ENCODE assay signal across 19 cellular contexts in genomic region chr1:14282583-14283186, GRCh38.
DNase-seq lines count a peak whose midpoint lies in the region; ATAC-seq, FAIRE-seq and TF ChIP-seq lines count a peak whose summit lies in the region.
"Had no signal": no experiment of that assay in that cellular context is flagged by ENCODE, and none has a peak within 500 bp of the region (broad histone marks: within the 10 kb centered on the region; RNA-seq: fewer than 3 reads in every experiment).

No MANE protein-coding gene starts in this region.

- no peak for TF ChIP-seq CTCF in CD4-positive, alpha-beta T cell (IDR thresholded peaks at IDR 0.05)

- POLR2A ChIA-PET in CD8-positive, alpha-beta memory T cell (lab: Charles Lee) = no interaction called here
- POLR2A ChIA-PET in CD4-positive, alpha-beta T cell (lab: Charles Lee) = no interaction called here

- no peaks in the 10 kb centered on the region for H3K9me3 ChIP-seq in CD8-positive, alpha-beta memory T cell (ENCODE audit: low read length)
- no peaks in the 10 kb centered on the region for H3K9me3 ChIP-seq in CD4-positive, alpha-beta T cell (ENCODE audit: control insufficient read depth, low read length)

- no peaks in the 10 kb centered on the region for H3K36me3 Mint-ChIP-seq in CD8-positive, alpha-beta memory T cell
- no peaks in the 10 kb centered on the region for H3K36me3 Mint-ChIP-seq in CD4-positive, alpha-beta T cell (ENCODE audit: low read depth)
- H3K36me3 Mint-ChIP-seq: immature natural killer cell had no signal

- H3K4me1 Mint-ChIP-seq in CD8-positive, alpha-beta memory T cell = no peaks in the 10 kb centered on the region
- no peaks in the 10 kb centered on the region for H3K4me1 Mint-ChIP-seq in CD4-positive, alpha-beta T cell (ENCODE audit: low read depth)
- H3K4me1 Mint-ChIP-seq: activated naive CD8-positive, alpha-beta T cell treated with anti-CD3 and anti-CD28 coated beads, Interleukin-2, amount 50 U/mL, for 24 hours; immature natural killer cell had no signal

- no peak for ATAC-seq in GM19463 (IDR thresholded peaks at IDR 0.05; ENCODE audit: unreplicated experiment)
- no peak for ATAC-seq in CD4-positive, alpha-beta T cell (ENCODE audit: poor library complexity)
- ATAC-seq: activated naive CD8-positive, alpha-beta T cell treated with anti-CD3 and anti-CD28 coated beads, Interleukin-2, amount 50 U/mL, for 24 hours had no signal

- intact Hi-C loops in CD4-positive, alpha-beta T cell (cut with DNase I, micrococcal nuclease) = no loop called here

- no peaks in the 10 kb centered on the region for H3K27me3 ChIP-seq in CD8-positive, alpha-beta memory T cell (ENCODE audit: insufficient read depth, low read length, poor library complexity, severe bottlenecking)
- no peaks in the 10 kb centered on the region for H3K27me3 ChIP-seq in CD4-positive, alpha-beta T cell (ENCODE audit: control insufficient read depth, insufficient read depth, low read length)
- H3K27me3 ChIP-seq: BLaER1 treated with 17β-estradiol and CSF1 and Interleukin-3, amounts not matched to agents 10 nM and 100 nM had no signal

- H3K27me3 Mint-ChIP-seq in CD8-positive, alpha-beta memory T cell = peaks cover 0 to 4% of the 10 kb centered on the region in 2 donors
- H3K27me3 Mint-ChIP-seq in CD4-positive, alpha-beta T cell = no peaks in the 10 kb centered on the region
- H3K27me3 Mint-ChIP-seq: activated naive CD8-positive, alpha-beta T cell treated with anti-CD3 and anti-CD28 coated beads, Interleukin-2, amount 50 U/mL, for 24 hours had no signal

- H3K36me3 ChIP-seq in CD8-positive, alpha-beta memory T cell (ENCODE audit: insufficient read depth, low read length) = no peaks in the 10 kb centered on the region
- H3K36me3 ChIP-seq: BLaER1 treated with 17β-estradiol and CSF1 and Interleukin-3, amounts not matched to agents 10 nM and 100 nM had no signal

- CTCF ChIA-PET in CD8-positive, alpha-beta memory T cell (lab: Charles Lee) = no interaction called here
- CTCF ChIA-PET in CD4-positive, alpha-beta T cell (lab: Charles Lee) = no interaction called here

- peak; percentile 60 for FAIRE-seq in H54 (lab: Jason Lieb, UNC)
- peak; percentile 58 for FAIRE-seq in RCC 7860 (lab: Jason Lieb, UNC)
- FAIRE-seq: endometrium, GM19239, small intestine had no signal

- no peak overlapping the region for H3K4me3 Mint-ChIP-seq in CD8-positive, alpha-beta memory T cell
- no peak overlapping the region for H3K4me3 Mint-ChIP-seq in CD4-positive, alpha-beta T cell
- H3K4me3 Mint-ChIP-seq: activated naive CD8-positive, alpha-beta T cell treated with anti-CD3 and anti-CD28 coated beads, Interleukin-2, amount 50 U/mL, for 24 hours; immature natural killer cell had no signal

- no peaks in the 10 kb centered on the region for H3K9me3 Mint-ChIP-seq in CD8-positive, alpha-beta memory T cell
- H3K9me3 Mint-ChIP-seq in CD4-positive, alpha-beta T cell = no peaks in the 10 kb centered on the region
- H3K9me3 Mint-ChIP-seq: activated naive CD8-positive, alpha-beta T cell treated with anti-CD3 and anti-CD28 coated beads, Interleukin-2, amount 50 U/mL, for 24 hours; immature natural killer cell had no signal

- H3K4me1 ChIP-seq in CD8-positive, alpha-beta memory T cell (ENCODE audit: insufficient read depth, low read length) = no peaks in the 10 kb centered on the region
- H3K4me1 ChIP-seq: BLaER1 treated with 17β-estradiol and CSF1 and Interleukin-3, amounts not matched to agents 10 nM and 100 nM had no signal

- no peak overlapping the region for H3K27ac ChIP-seq in CD8-positive, alpha-beta memory T cell (ENCODE audit: low read depth, low read length)
- no peak overlapping the region for H3K27ac ChIP-seq in CD4-positive, alpha-beta T cell (ENCODE audit: low read depth, low read length)
- H3K27ac ChIP-seq: BLaER1 treated with 17β-estradiol and CSF1 and Interleukin-3, amounts not matched to agents 10 nM and 100 nM had no signal

- peak; percentile 9 for DNase-seq in H54 (ENCODE audit: insufficient read length, low spot score)
- DNase-seq in RCC 7860 (ENCODE audit: low spot score) = peak; percentile 68
- DNase-seq in fibroblast of peridontal ligament (ENCODE audit: extremely low read depth) = peak; percentile 9
- DNase-seq in pons (ENCODE audit: low spot score) = peak; percentile 13
- no peak for DNase-seq in CD8-positive, alpha-beta memory T cell
- no peak for DNase-seq in CD4-positive, alpha-beta T cell
- DNase-seq: activated CD4-positive, alpha-beta T cell treated with anti-CD3 and anti-CD28 coated beads, Interleukin-2, amount 50 U/mL, for 48 hours; activated naive CD8-positive, alpha-beta T cell treated with anti-CD3 and anti-CD28 coated beads, Interleukin-2, amount 50 U/mL, for 24 hours; activated T-cell treated with anti-CD3 and anti-CD28 coated beads, Interleukin-2, amount 50 U/mL, for 48 hours; immature natural killer cell; MM.1S; NCI-H2029 treated with DMSO at 0.1 percent for 48 hours; RPMI8226; small intestine; SW 1271 had no signal

- H3K4me3 ChIP-seq in CD8-positive, alpha-beta memory T cell (ENCODE audit: low read length) = no peak overlapping the region
- H3K4me3 ChIP-seq: BLaER1 treated with 17β-estradiol and CSF1 and Interleukin-3, amounts not matched to agents 10 nM and 100 nM had no signal

- H3K27ac Mint-ChIP-seq in CD8-positive, alpha-beta memory T cell = no peak overlapping the region
- no peak overlapping the region for H3K27ac Mint-ChIP-seq in CD4-positive, alpha-beta T cell
- H3K27ac Mint-ChIP-seq: activated naive CD8-positive, alpha-beta T cell treated with anti-CD3 and anti-CD28 coated beads, Interleukin-2, amount 50 U/mL, for 24 hours; immature natural killer cell had no signal

- TF ChIP-seq POLR2A in H54 (IDR thresholded peaks at IDR 0.05; ENCODE audit: low read depth, low read length) = no peak

Comparison
In these comparisons a context has a peak if more than half of its experiments do, and no peak if none do; other contexts are left out.
1. DNase-seq: peak in H54 (single experiment), RCC 7860 (single experiment), fibroblast of peridontal ligament (single experiment) and pons (single experiment); none in CD8-positive, alpha-beta memory T cell (0 of 5) and CD4-positive, alpha-beta T cell (0 of 10).